ENCODE assay signal across 9 cellular contexts in genomic region chr1:170663441-170664282, GRCh38. TPM values are rescaled to one million over a fixed set of nuclear protein-coding genes. Genes with fewer than 3 reads are reported as not detected.
DNase-seq lines count a peak whose midpoint lies in the region; ATAC-seq and TF ChIP-seq lines count a peak whose summit lies in the region.
"Had no signal": no experiment of that assay in that cellular context is flagged by ENCODE, and none has a peak within 500 bp of the region (broad histone marks: within the 10 kb centered on the region; RNA-seq: fewer than 3 reads in every experiment).

Gene PRRX1 (plus strand): TSS chr1:170664131. CDS start chr1:170664219, 88 bp downstream.

- no peaks in the 10 kb centered on the region for H3K36me3 ChIP-seq in Peyer's patch
- peaks cover 20% of the 10 kb centered on the region for H3K36me3 ChIP-seq in osteoblast (ENCODE audit: insufficient read depth, low read length)

- peaks cover 53% of the 10 kb centered on the region for H3K79me2 ChIP-seq in osteoblast (ENCODE audit: insufficient read depth, low read length)

- peak within 1 kb of the TSS; percentile 22 to 50 (median 41) for H3K4me3 ChIP-seq in Peyer's patch
- peak within 1 kb of the TSS; percentile 81 for H3K4me3 ChIP-seq in fibroblast of villous mesenchyme (ENCODE audit: low read depth, low read length)
- H3K4me3 ChIP-seq in osteoblast (ENCODE audit: insufficient read depth, low read length), result peak within 1 kb of the TSS; percentile 100

- in situ Hi-C loops in KBM-7 (cut with MboI; ENCODE audit: low pct_unique_long_range_greater_than_20kb, low sequenced_read_pairs), result no loop called here

- TF ChIP-seq POLR2A in Peyer's patch (IDR thresholded peaks at IDR 0.05), result no peak

- no peaks in the 10 kb centered on the region for H3K9me3 ChIP-seq in Peyer's patch
- no peaks in the 10 kb centered on the region for H3K9me3 ChIP-seq in osteoblast (ENCODE audit: low read depth, low read length)

- peak within 1 kb of the TSS; percentile 84 for H2AFZ ChIP-seq in osteoblast (ENCODE audit: low read length)

- peak within 1 kb of the TSS; percentile 98 for H3K4me2 ChIP-seq in osteoblast (ENCODE audit: insufficient read depth, low read length)

- ATAC-seq in GM21723 (IDR thresholded peaks at IDR 0.05; ENCODE audit: unreplicated experiment) (no peak), HG03196 (IDR thresholded peaks at IDR 0.05; ENCODE audit: unreplicated experiment) (no peak), HG03135 (IDR thresholded peaks at IDR 0.05; ENCODE audit: unreplicated experiment) (no peak)

- H4K20me1 ChIP-seq in osteoblast (ENCODE audit: insufficient read depth, low read length), result no peaks in the 10 kb centered on the region

- H3K27ac ChIP-seq in Peyer's patch (peak within 1 kb of the TSS; percentile 20 to 55 (median 31)), osteoblast (ENCODE audit: low read depth, low read length) (peak within 1 kb of the TSS; percentile 88)

- H3K4me1 ChIP-seq in Peyer's patch, result peaks cover 0 to 25% (median 0%) of the 10 kb centered on the region in 4 donors
- H3K4me1 ChIP-seq in osteoblast (ENCODE audit: insufficient read depth, low read length), result peaks cover 23% of the 10 kb centered on the region

- H3K27me3 ChIP-seq in Peyer's patch, result peaks cover 0 to 34% of the 10 kb centered on the region in 2 donors
- no peaks in the 10 kb centered on the region for H3K27me3 ChIP-seq in osteoblast (ENCODE audit: insufficient read depth, low read length)

- DNase-seq in AG20443 (ENCODE audit: low spot score) (peak; percentile 28), Peyer's patch (no peak), fibroblast of villous mesenchyme (ENCODE audit: low read depth) (peak; percentile 72), osteoblast (ENCODE audit: insufficient read length, low spot score, missing footprints) (peak; percentile 90), KBM-7 (no peak)
- DNase-seq: NCI-H2171 had no signal

- TF ChIP-seq CTCF in Peyer's patch (IDR thresholded peaks at IDR 0.05) (no peak), fibroblast of villous mesenchyme (IDR thresholded peaks at IDR 0.05; ENCODE audit: insufficient read depth, low read depth, low read length) (no peak), osteoblast (IDR thresholded peaks at IDR 0.05; ENCODE audit: extremely low read depth, low read depth, low read length) (no peak)

RNA-seq across cellular contexts. Expression of gene PRRX1, which starts in this region (rescaled TPM):
- total RNA-seq in Peyer's patch (10 to 100 TPM in 1 of 4 donors, 1 to 10 TPM in 3; 1.0 to 30.5 (median 2.2) TPM), fibroblast of villous mesenchyme (174 and 203 TPM in 2 replicates), osteoblast (307 and 427 TPM in 2 replicates)

Comparison
In these comparisons a context has a peak if more than half of its experiments do, and no peak if none do; other contexts are left out.
1. DNase-seq: peak in AG20443 (single experiment), fibroblast of villous mesenchyme (single experiment) and osteoblast (single experiment); none in Peyer's patch (0 of 3) and KBM-7 (single experiment).
2. H3K4me3 ChIP-seq: peak in every context shown above with its lines; median percentile 100 in osteoblast; 81 in fibroblast of villous mesenchyme; 41 in Peyer's patch.